ENCODE assay signal across 15 cellular contexts in the genomic region with DNA sequence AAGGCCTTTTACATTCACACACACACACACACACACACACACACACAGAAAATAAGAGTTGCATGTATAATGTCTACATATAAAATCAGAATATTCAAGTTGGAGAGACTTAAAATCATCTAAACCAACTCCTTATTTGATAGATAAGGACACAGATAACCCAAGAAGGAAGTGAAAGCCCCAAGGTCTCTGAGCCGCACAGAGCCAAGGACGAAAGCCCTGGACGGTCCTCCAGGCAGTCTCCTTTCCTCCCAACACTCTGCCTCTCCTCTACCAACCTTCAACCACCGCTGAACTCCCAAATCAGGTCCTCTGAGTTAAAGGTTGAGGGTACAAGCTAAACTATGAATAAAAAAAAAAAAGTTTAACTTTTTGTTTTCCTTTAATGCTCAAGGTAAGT. TPM values are rescaled to one million over a fixed set of nuclear protein-coding genes. Genes with fewer than 3 reads are reported as not detected.
DNase-seq lines count a peak whose midpoint lies in the region; ATAC-seq, FAIRE-seq and TF ChIP-seq lines count a peak whose summit lies in the region.
"Had no signal": no experiment of that assay in that cellular context is flagged by ENCODE, and none has a peak within 500 bp of the region (broad histone marks: within the 10 kb centered on the region; RNA-seq: fewer than 3 reads in every experiment).

No MANE protein-coding gene starts in this region.

- H3K4me2 ChIP-seq in KMS-11, result peak overlapping the region; percentile 34; the same call in 1 of the 2 replicates
- H3K4me2 ChIP-seq in H1 (ENCODE audit: insufficient read depth in 1 of 2, low read depth in 2 of 2, low read length in 2 of 2), result no peak overlapping the region
- H3K4me2 ChIP-seq: neural progenitor cell had no signal

- H3K23ac ChIP-seq in H1 (ENCODE audit: insufficient read length), result no peak overlapping the region

- H2BK5ac ChIP-seq in H1 (ENCODE audit: low read depth, low read length), result no peak overlapping the region

- TF ChIP-seq CTCF in GM12865 (IDR thresholded peaks at IDR 0.05; ENCODE audit: insufficient read depth, low read depth, low read length, missing control alignments) (no peak), KMS-11 (conservative IDR thresholded peaks at IDR 0.05; ENCODE audit: low read depth, low read length) (no peak), H1 (IDR thresholded peaks at IDR 0.05; ENCODE audit: control extremely low read depth in 1 of 3, insufficient read depth in 1 of 3, low read depth in 1 of 3, low read length in 3 of 3) (no peak)

- H3K27me3 ChIP-seq in KMS-11 (ENCODE audit: insufficient read depth, low read depth), result no peaks in the 10 kb centered on the region
- no peaks in the 10 kb centered on the region for H3K27me3 ChIP-seq in H1 (replicated peaks in 1 of 4; ENCODE audit: control insufficient read depth in 3 of 4, extremely low read depth in 1 of 4, insufficient read depth in 3 of 4, low read length in 3 of 4)
- H3K27me3 ChIP-seq: esophagus squamous epithelium, neural progenitor cell had no signal

- H4K20me1 ChIP-seq in KMS-11 (ENCODE audit: insufficient read depth) (peaks cover 13% of the 10 kb centered on the region; the same call in 1 of the 2 replicates), H1 (replicated peaks in 1 of 2; ENCODE audit: control insufficient read depth in 1 of 2, insufficient read depth in 2 of 2, low read length in 2 of 2) (peaks cover 0 to 2% of the 10 kb centered on the region in 2 experiments)

- WGBS in H1 (ENCODE audit: extremely low coverage in 1 of 2, insufficient coverage in 1 of 2, insufficient read length in 1 of 2, insufficient replicate concordance in 2 of 2, low coverage in 1 of 2, low lambda C conversion rate in 2 of 2, missing lambda C conversion rate in 1 of 2), 2 experiments, result 90% methylated on average over 4 of the region's 4 CpGs; no CpG with 5 or more reads in 1 of the 2 experiments

- H4K8ac ChIP-seq in H1 (ENCODE audit: extremely low read depth, insufficient read depth, low read length), result no peak overlapping the region

- H2BK120ac ChIP-seq in H1 (replicated peaks; ENCODE audit: low read depth, low read length), result no peak overlapping the region

- H3K18ac ChIP-seq in H1 (ENCODE audit: extremely low read depth, low read length), result no peak overlapping the region

- H3K4me3 ChIP-seq in GM12865 (ENCODE audit: low read depth, low read length) (no peak overlapping the region), KMS-11 (IDR thresholded peaks at IDR 0.05; ENCODE audit: insufficient read depth, low read depth, low read length) (no peak overlapping the region), H1 (ENCODE audit: extremely low read depth in 1 of 4, insufficient read depth in 2 of 4, low read depth in 3 of 4, low read length in 4 of 4) (no peak overlapping the region)
- H3K4me3 ChIP-seq: esophagus squamous epithelium, HAP-1, neural progenitor cell had no signal

- POLR2A ChIA-PET in H1 (lab: Charles Lee; ENCODE audit: partially characterized antibody), result no interaction called here

- no peaks in the 10 kb centered on the region for H3K9me3 ChIP-seq in H1 (ENCODE audit: insufficient read depth in 2 of 2, low read depth in 1 of 2, low read length in 1 of 2)
- H3K9me3 ChIP-seq: esophagus squamous epithelium, HAP-1 had no signal

- H3K23me2 ChIP-seq in H1 (ENCODE audit: low read depth, low read length), result no peaks in the 10 kb centered on the region; the same call in 1 of the 2 replicates

- H2BK15ac ChIP-seq in H1 (ENCODE audit: low read length), result no peak overlapping the region

- TF ChIP-seq EP300 in H1 (IDR thresholded peaks at IDR 0.05; ENCODE audit: borderline replicate concordance in 1 of 2, low read depth in 2 of 2, low read length in 2 of 2), result no peak

- H2BK12ac ChIP-seq in H1 (ENCODE audit: low read depth, low read length), result no peak overlapping the region

- H4K5ac ChIP-seq in H1 (ENCODE audit: insufficient read length, low read depth, low read length), result no peak overlapping the region

- no peaks in the 10 kb centered on the region for H3K27me3 Mint-ChIP-seq in stimulated activated naive B cell treated with anti-CD40 and anti-IgM and Interleukin-4, amounts not matched to agents 10 μg/mL and 1 μg/mL and 100 μg/mL, for 72 hours
- H3K27me3 Mint-ChIP-seq: activated CD4-positive, alpha-beta T cell treated with anti-CD3 and anti-CD28 coated beads, Interleukin-2, amount 10 ng/mL, durations not matched to agents 24 days and 14 days had no signal

- DNase-seq in GM12865 (ENCODE audit: low read depth) (peak; percentile 27), H1 (ENCODE audit: low read depth in 1 of 2, low spot score in 2 of 2) (peak in 1 of 2 experiments; percentile 22), NAMALWA (ENCODE audit: low spot score) (no peak), NCI-H69 (lab: John Stamatoyannopoulos, UW) (no peak)
- DNase-seq in stimulated activated naive B cell treated with anti-CD40 and anti-IgM and Interleukin-4, amounts not matched to agents 10 μg/mL and 1 μg/mL and 100 μg/mL, for 72 hours, result no peak
- DNase-seq: activated CD4-positive, alpha-beta T cell treated with anti-CD3 and anti-CD28 coated beads, Interleukin-2, amount 10 ng/mL, durations not matched to agents 24 days and 14 days; activated CD8-positive, alpha-beta memory T cell treated with anti-CD3 and anti-CD28 coated beads, Interleukin-2, amount 50 U/mL, for 4 hours; activated gamma-delta T cell; esophagus squamous epithelium; NCI-H524; stimulated activated CD4-positive, alpha-beta T cell treated with anti-CD3 and anti-CD28 coated beads, Interleukin-4, amount 100 ng/mL, for 24 hours had no signal

- H2BK20ac ChIP-seq in H1 (ENCODE audit: low read length), result no peak overlapping the region

- H3K4me1 ChIP-seq in KMS-11 (ENCODE audit: low read depth, poor library complexity, severe bottlenecking), result peaks cover 28% of the 10 kb centered on the region
- no peaks in the 10 kb centered on the region for H3K4me1 ChIP-seq in H1 (replicated peaks in 1 of 4; ENCODE audit: control insufficient read depth in 3 of 4, insufficient read depth in 4 of 4, low read length in 3 of 4)
- H3K4me1 ChIP-seq: HAP-1, neural progenitor cell had no signal

- no peak overlapping the region for H3K4me3 Mint-ChIP-seq in stimulated activated naive B cell treated with anti-CD40 and anti-IgM and Interleukin-4, amounts not matched to agents 10 μg/mL and 1 μg/mL and 100 μg/mL, for 72 hours
- H3K4me3 Mint-ChIP-seq: activated CD4-positive, alpha-beta T cell treated with anti-CD3 and anti-CD28 coated beads, Interleukin-2, amount 10 ng/mL, durations not matched to agents 24 days and 14 days; neural progenitor cell had no signal

- H3K36me3 Mint-ChIP-seq in stimulated activated naive B cell treated with anti-CD40 and anti-IgM and Interleukin-4, amounts not matched to agents 10 μg/mL and 1 μg/mL and 100 μg/mL, for 72 hours, result peaks cover 4 to 15% of the 10 kb centered on the region in 2 donors

- H4K91ac ChIP-seq in H1 (replicated peaks; ENCODE audit: insufficient read length, low read length), result no peak overlapping the region

- no peak for TF ChIP-seq POLR2A in H1 (IDR thresholded peaks at IDR 0.05; ENCODE audit: control extremely low read depth in 1 of 2, low read depth in 2 of 2, low read length in 2 of 2)

- no peak for TF ChIP-seq RAD21 in H1 (IDR thresholded peaks at IDR 0.05 in 1 of 2, conservative IDR thresholded peaks at IDR 0.05 in 1 of 2; ENCODE audit: low read depth in 2 of 2, low read length in 2 of 2)

- H3K27ac Mint-ChIP-seq in stimulated activated naive B cell treated with anti-CD40 and anti-IgM and Interleukin-4, amounts not matched to agents 10 μg/mL and 1 μg/mL and 100 μg/mL, for 72 hours, result no peak overlapping the region
- H3K27ac Mint-ChIP-seq: activated CD4-positive, alpha-beta T cell treated with anti-CD3 and anti-CD28 coated beads, Interleukin-2, amount 10 ng/mL, durations not matched to agents 24 days and 14 days; neural progenitor cell had no signal

- no peak for FAIRE-seq in H1 (lab: Jason Lieb, UNC)

- 0 out of 2 replicates have a peak, but pooled peaks cover 3% of the 10 kb centered on the region for H3K36me3 ChIP-seq in KMS-11 (ENCODE audit: insufficient read depth)
- H3K36me3 ChIP-seq in H1 (ENCODE audit: control insufficient read depth in 2 of 4, insufficient read depth in 4 of 4, low read length in 3 of 4), result peaks cover 0 to 20% (median 0%) of the 10 kb centered on the region in 4 experiments; a peak in 4 of 8 replicates

- no peak overlapping the region for H2AFZ ChIP-seq in KMS-11 (ENCODE audit: low read depth)
- no peak overlapping the region for H2AFZ ChIP-seq in H1 (ENCODE audit: low read length)
- H2AFZ ChIP-seq: neural progenitor cell had no signal

- H3K27ac ChIP-seq in KMS-11, result no peak overlapping the region; the same call in 1 of the 2 replicates
- no peak overlapping the region for H3K27ac ChIP-seq in H1 (ENCODE audit: low read depth, low read length)

- no peak overlapping the region for H3K14ac ChIP-seq in H1 (ENCODE audit: insufficient read length)

- CTCF ChIA-PET in H1 (lab: Charles Lee; ENCODE audit: partially characterized antibody), result no interaction called here

- peak; percentile 61 to 85 for ATAC-seq in stimulated activated naive B cell treated with anti-CD40 and anti-IgM and Interleukin-4, amounts not matched to agents 10 μg/mL and 1 μg/mL and 100 μg/mL, for 72 hours (replicated peaks)
- ATAC-seq in HG02588 (IDR thresholded peaks at IDR 0.05; ENCODE audit: unreplicated experiment), result no peak

- H2AK5ac ChIP-seq in H1 (ENCODE audit: low read depth, low read length), result no peak overlapping the region

- peaks cover 13 to 30% of the 10 kb centered on the region in 2 donors for H3K4me1 Mint-ChIP-seq in stimulated activated naive B cell treated with anti-CD40 and anti-IgM and Interleukin-4, amounts not matched to agents 10 μg/mL and 1 μg/mL and 100 μg/mL, for 72 hours

- H3K79me2 ChIP-seq in KMS-11 (ENCODE audit: insufficient read depth, low read depth), result peaks cover 46% of the 10 kb centered on the region; the same call in 1 of the 2 replicates
- peaks cover 0 to 68% of the 10 kb centered on the region in 2 experiments; a peak in 2 of 4 replicates for H3K79me2 ChIP-seq in H1 (ENCODE audit: control insufficient read depth in 1 of 2, insufficient read depth in 2 of 2, low read length in 2 of 2)

- H3K79me1 ChIP-seq in H1 (ENCODE audit: low read depth, low read length), result peaks cover 5% of the 10 kb centered on the region

- H3K9ac ChIP-seq in KMS-11 (no peak overlapping the region), H1 (replicated peaks in 1 of 4; ENCODE audit: extremely low read depth in 1 of 4, low read depth in 3 of 4, low read length in 3 of 4) (no peak overlapping the region)
- H3K9ac ChIP-seq: neural progenitor cell had no signal

- peak overlapping the region; percentile 16 for H3K56ac ChIP-seq in H1 (replicated peaks; ENCODE audit: insufficient read length, low read depth, low read length)

- H3K4ac ChIP-seq in H1 (replicated peaks; ENCODE audit: insufficient read length, low read depth, low read length), result no peak overlapping the region

- no peaks in the 10 kb centered on the region for H3K9me3 Mint-ChIP-seq in stimulated activated naive B cell treated with anti-CD40 and anti-IgM and Interleukin-4, amounts not matched to agents 10 μg/mL and 1 μg/mL and 100 μg/mL, for 72 hours
- H3K9me3 Mint-ChIP-seq: activated CD4-positive, alpha-beta T cell treated with anti-CD3 and anti-CD28 coated beads, Interleukin-2, amount 10 ng/mL, durations not matched to agents 24 days and 14 days; neural progenitor cell had no signal

RNA-seq across cellular contexts. Expression of a gene that starts 28.2 kb away (rescaled TPM):
- total RNA-seq in H1 (2021; fragmentation: NEBNext Ultra II Directional; extraction: Animal tissue kit (Norgen Biotek cat#: 25700)), result 62.2 and 62.6 TPM in 2 replicates
- 29.0 and 30.6 TPM in 2 replicates for polyA plus RNA-seq in H1 (2011; rRNA removed)
- polyA plus RNA-seq in H1 (2011; cell fraction: cytosol; rRNA removed), result 41.8 TPM
- 20.7 TPM for polyA plus RNA-seq in H1 (2011; cell fraction: nucleus; rRNA removed)
- polyA plus RNA-seq in H1 (2012, experiment 1 of 2), result 32.5 to 59.7 TPM (median 39.3 TPM) in 4 replicates
- polyA plus RNA-seq in H1 (2012, experiment 2 of 2), result 7.3 TPM
- polyA plus RNA-seq in H1 (2013, experiment 1 of 2), result 43.4 TPM
- 48.3 TPM for polyA plus RNA-seq in H1 (2013, experiment 2 of 2)
- polyA minus RNA-seq in H1 (2011; rRNA and poly(A)+ RNA removed), result 49.8 and 56.0 TPM in 2 replicates
- polyA minus RNA-seq in H1 (2011; cell fraction: cytosol; rRNA and poly(A)+ RNA removed), result 52.1 TPM
- polyA minus RNA-seq in H1 (2011; cell fraction: nucleus; rRNA and poly(A)+ RNA removed), result 34.3 TPM
